Comparison of ENCODE assay signal across 8 cellular contexts in the genomic region with DNA sequence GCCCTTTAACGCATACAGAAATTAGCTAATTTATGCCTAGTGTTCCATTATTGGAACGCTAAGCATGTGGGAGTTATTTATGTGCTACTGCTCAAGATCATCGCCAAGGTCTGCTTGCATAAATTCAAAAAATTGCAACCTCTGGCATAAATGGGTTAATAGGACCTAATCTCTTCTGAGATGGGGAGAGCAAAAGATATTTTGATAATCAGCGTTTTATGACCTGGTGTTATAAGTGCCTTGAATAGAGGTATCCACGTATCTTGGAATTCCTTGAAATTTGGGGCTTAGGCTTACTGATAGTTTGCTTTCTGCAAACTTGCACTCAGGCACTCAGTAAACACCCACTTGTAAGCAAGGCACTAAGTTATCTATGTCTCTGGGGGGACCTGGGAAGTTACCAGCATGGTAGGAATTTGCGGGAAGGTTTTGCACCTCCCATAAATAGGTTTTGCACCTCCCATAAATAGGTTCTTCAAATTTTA. TPM values are rescaled to one million over a fixed set of nuclear protein-coding genes. Genes with fewer than 3 reads are reported as not detected.
DNase-seq lines count a peak whose midpoint lies in the region; ATAC-seq lines count a peak whose summit lies in the region.

No MANE protein-coding gene starts in this region.

- ATAC-seq in right cardiac atrium = no peak
- no peak for ATAC-seq in stimulated activated naive CD8-positive, alpha-beta T cell treated with anti-CD3 and anti-CD28 coated beads, Interleukin-15, amount 100 ng/mL, for 72 hours
- no peak for ATAC-seq in HG03045 (IDR thresholded peaks at IDR 0.05; ENCODE audit: unreplicated experiment)
- no peak for ATAC-seq in GM18870 (IDR thresholded peaks at IDR 0.05; ENCODE audit: unreplicated experiment)

- H3K4me1 ChIP-seq in right cardiac atrium (ENCODE audit: control insufficient read depth, insufficient read depth, low read length) = peaks cover 2% of the 10 kb centered on the region

- POLR2A ChIA-PET in activated CD4-positive, alpha-beta memory T cell treated with anti-CD3 and anti-CD28 coated beads, Interleukin-2, amount 10 ng/mL, durations not matched to agents 7 days and 5 days (lab: Charles Lee) = interaction anchor here (0.8 to 7.3 kb wide), 6 partner anchors 12 to 414 kb away, joined by 3 to 210 read pairs (median 7); no protein-coding TSS in a partner anchor

- H3K27me3 ChIP-seq in right cardiac atrium (ENCODE audit: control insufficient read depth, insufficient read depth) = no peaks in the 10 kb centered on the region

- intact Hi-C loops in activated CD4-positive, alpha-beta T cell treated with anti-CD3 and anti-CD28 coated beads, Interleukin-2, amount 10 ng/mL, durations not matched to agents 24 days and 14 days (cut with micrococcal nuclease) = loop anchor here (10.0 kb wide), 2 partner anchors 352 to 1052 kb away; a partner anchor contains a TSS
- intact Hi-C loops in right cardiac atrium (cut with DNase I) = loop anchor here in 3 of 4 donors (5.0 to 10.0 kb wide), 2 partner anchors 92 to 95 kb away; no protein-coding TSS in a partner anchor

- peaks cover 57% of the 10 kb centered on the region for H3K4me1 Mint-ChIP-seq in activated CD4-positive, alpha-beta T cell treated with anti-CD3 and anti-CD28 coated beads, Interleukin-2, amount 10 ng/mL, durations not matched to agents 24 days and 14 days
- peaks cover 70% of the 10 kb centered on the region for H3K4me1 Mint-ChIP-seq in activated CD4-positive, alpha-beta memory T cell treated with anti-CD3 and anti-CD28 coated beads, Interleukin-2, amount 10 ng/mL, durations not matched to agents 7 days and 5 days
- H3K4me1 Mint-ChIP-seq in stimulated activated naive CD8-positive, alpha-beta T cell treated with anti-CD3 and anti-CD28 coated beads, Interleukin-15, amount 100 ng/mL, for 72 hours = peaks cover 63% of the 10 kb centered on the region

- no peak for DNase-seq in activated CD4-positive, alpha-beta T cell treated with anti-CD3 and anti-CD28 coated beads, Interleukin-2, amount 10 ng/mL, durations not matched to agents 24 days and 14 days
- DNase-seq in activated CD4-positive, alpha-beta T cell treated with anti-CD3 and anti-CD28 coated beads for 48 hours = no peak
- no peak for DNase-seq in activated CD4-positive, alpha-beta memory T cell treated with anti-CD3 and anti-CD28 coated beads, Interleukin-2, amount 10 ng/mL, durations not matched to agents 7 days and 5 days
- DNase-seq in right cardiac atrium (no peak), OCI-M1 (lab: John Stamatoyannopoulos, UW) (no peak)
- DNase-seq in stimulated activated naive CD8-positive, alpha-beta T cell treated with anti-CD3 and anti-CD28 coated beads, Interleukin-15, amount 100 ng/mL, for 72 hours = no peak

- H3K27ac Mint-ChIP-seq in activated CD4-positive, alpha-beta T cell treated with anti-CD3 and anti-CD28 coated beads, Interleukin-2, amount 10 ng/mL, durations not matched to agents 24 days and 14 days = peak overlapping the region; percentile 15
- peak overlapping the region; percentile 98 for H3K27ac Mint-ChIP-seq in activated CD4-positive, alpha-beta memory T cell treated with anti-CD3 and anti-CD28 coated beads, Interleukin-2, amount 10 ng/mL, durations not matched to agents 7 days and 5 days
- H3K27ac Mint-ChIP-seq in stimulated activated naive CD8-positive, alpha-beta T cell treated with anti-CD3 and anti-CD28 coated beads, Interleukin-15, amount 100 ng/mL, for 72 hours = peak overlapping the region; percentile 97 to 98

- peaks cover 39% of the 10 kb centered on the region for H3K36me3 Mint-ChIP-seq in activated CD4-positive, alpha-beta T cell treated with anti-CD3 and anti-CD28 coated beads, Interleukin-2, amount 10 ng/mL, durations not matched to agents 24 days and 14 days (ENCODE audit: low read depth)
- H3K36me3 Mint-ChIP-seq in activated CD4-positive, alpha-beta memory T cell treated with anti-CD3 and anti-CD28 coated beads, Interleukin-2, amount 10 ng/mL, durations not matched to agents 7 days and 5 days (ENCODE audit: low read depth) = peaks cover 53% of the 10 kb centered on the region

- no peaks in the 10 kb centered on the region for H3K9me3 Mint-ChIP-seq in activated CD4-positive, alpha-beta T cell treated with anti-CD3 and anti-CD28 coated beads, Interleukin-2, amount 10 ng/mL, durations not matched to agents 24 days and 14 days
- H3K9me3 Mint-ChIP-seq in activated CD4-positive, alpha-beta memory T cell treated with anti-CD3 and anti-CD28 coated beads, Interleukin-2, amount 10 ng/mL, durations not matched to agents 7 days and 5 days = no peaks in the 10 kb centered on the region
- H3K9me3 Mint-ChIP-seq in stimulated activated naive CD8-positive, alpha-beta T cell treated with anti-CD3 and anti-CD28 coated beads, Interleukin-15, amount 100 ng/mL, for 72 hours = no peaks in the 10 kb centered on the region

- H3K27ac ChIP-seq in right cardiac atrium (ENCODE audit: low read length) = no peak overlapping the region

- H3K4me3 ChIP-seq in right cardiac atrium (ENCODE audit: low read length) = peak overlapping the region; percentile 96

- 52% methylated on average over 6 of the region's 6 CpGs for WGBS in right cardiac atrium

- CTCF ChIA-PET in activated CD4-positive, alpha-beta memory T cell treated with anti-CD3 and anti-CD28 coated beads, Interleukin-2, amount 10 ng/mL, durations not matched to agents 7 days and 5 days (lab: Charles Lee) = interaction anchor here (8.6 kb wide), 1 partner anchor 100 kb away, joined by 318 read pairs; no protein-coding TSS in a partner anchor

- H3K27me3 Mint-ChIP-seq in activated CD4-positive, alpha-beta T cell treated with anti-CD3 and anti-CD28 coated beads, Interleukin-2, amount 10 ng/mL, durations not matched to agents 24 days and 14 days = peaks cover 1% of the 10 kb centered on the region
- H3K27me3 Mint-ChIP-seq in activated CD4-positive, alpha-beta memory T cell treated with anti-CD3 and anti-CD28 coated beads, Interleukin-2, amount 10 ng/mL, durations not matched to agents 7 days and 5 days = no peaks in the 10 kb centered on the region
- H3K27me3 Mint-ChIP-seq in stimulated activated naive CD8-positive, alpha-beta T cell treated with anti-CD3 and anti-CD28 coated beads, Interleukin-15, amount 100 ng/mL, for 72 hours = no peaks in the 10 kb centered on the region

- peaks cover 2% of the 10 kb centered on the region for H3K9me3 ChIP-seq in right cardiac atrium (ENCODE audit: control insufficient read depth, low read length)

- H3K4me3 Mint-ChIP-seq in activated CD4-positive, alpha-beta T cell treated with anti-CD3 and anti-CD28 coated beads, Interleukin-2, amount 10 ng/mL, durations not matched to agents 24 days and 14 days = peak overlapping the region; percentile 94
- peak overlapping the region; percentile 93 for H3K4me3 Mint-ChIP-seq in activated CD4-positive, alpha-beta memory T cell treated with anti-CD3 and anti-CD28 coated beads, Interleukin-2, amount 10 ng/mL, durations not matched to agents 7 days and 5 days
- peak overlapping the region; percentile 90 to 96 for H3K4me3 Mint-ChIP-seq in stimulated activated naive CD8-positive, alpha-beta T cell treated with anti-CD3 and anti-CD28 coated beads, Interleukin-15, amount 100 ng/mL, for 72 hours

RNA-seq across cellular contexts. Expression of a gene that starts 1.8 kb away (rescaled TPM):
- 403 and 404 TPM in 2 replicates for total RNA-seq in activated CD4-positive, alpha-beta T cell treated with anti-CD3 and anti-CD28 coated beads, Interleukin-2, amount 10 ng/mL, durations not matched to agents 24 days and 14 days
- total RNA-seq in activated CD4-positive, alpha-beta memory T cell treated with anti-CD3 and anti-CD28 coated beads, Interleukin-2, amount 10 ng/mL, durations not matched to agents 7 days and 5 days = 100 to 1,000 TPM; 603 to 618 TPM
- total RNA-seq in right cardiac atrium = 100 to 1,000 TPM; 209 to 237 (median 223) TPM
- polyA plus RNA-seq in right cardiac atrium = 201 TPM

Comparison
In these comparisons a context has a peak if more than half of its experiments do, and no peak if none do; other contexts are left out.
1. H3K27ac Mint-ChIP-seq: peak in every context shown above with its lines; median percentile 98 in activated CD4-positive, alpha-beta memory T cell treated with anti-CD3 and anti-CD28 coated beads, Interleukin-2, amount 10 ng/mL, durations not matched to agents 7 days and 5 days; 98 in stimulated activated naive CD8-positive, alpha-beta T cell treated with anti-CD3 and anti-CD28 coated beads, Interleukin-15, amount 100 ng/mL, for 72 hours; 15 in activated CD4-positive, alpha-beta T cell treated with anti-CD3 and anti-CD28 coated beads, Interleukin-2, amount 10 ng/mL, durations not matched to agents 24 days and 14 days.